9 cellular contexts compared by ENCODE assay signal in the genomic region with DNA sequence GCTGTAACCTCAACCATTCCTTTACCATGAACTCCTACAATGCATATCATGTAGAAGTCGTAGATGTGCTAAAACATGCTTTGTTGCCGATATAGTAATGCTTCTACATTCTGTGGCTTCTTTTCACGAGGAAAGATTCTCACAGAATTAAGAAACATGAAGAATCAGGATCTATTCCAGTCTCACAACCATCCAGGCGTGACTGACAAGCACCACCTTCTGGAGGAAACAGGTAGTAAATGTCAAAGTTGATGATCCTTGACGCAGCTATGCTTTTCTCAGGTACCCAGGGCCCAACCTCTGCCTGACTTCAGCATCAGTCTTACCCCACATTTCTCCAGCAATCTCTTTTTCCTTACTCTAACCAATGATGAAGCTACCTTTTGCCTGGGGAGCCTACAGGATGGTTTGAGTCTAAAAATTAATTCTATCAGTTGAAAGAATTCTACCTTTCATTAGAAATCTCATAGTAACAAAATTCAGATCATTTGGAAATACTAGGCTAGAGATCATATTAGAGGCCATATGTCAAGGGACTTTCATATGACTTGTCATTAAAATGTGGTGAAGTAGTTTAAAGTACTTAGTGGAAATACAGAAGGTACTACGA.
DNase-seq lines count a peak whose midpoint lies in the region; ATAC-seq and TF ChIP-seq lines count a peak whose summit lies in the region.
"Had no signal": no experiment of that assay in that cellular context is flagged by ENCODE, and none has a peak within 500 bp of the region (broad histone marks: within the 10 kb centered on the region; RNA-seq: fewer than 3 reads in every experiment).

No MANE protein-coding gene starts in this region.

- H3K36me3 ChIP-seq in Panc1 (ENCODE audit: control insufficient read depth, insufficient read depth, low read length) (no peaks in the 10 kb centered on the region), left ventricle myocardium inferior (no peaks in the 10 kb centered on the region)

- H3K4me3 ChIP-seq in Panc1 (ENCODE audit: low read depth in 2 of 2, low read length in 2 of 2): no peak overlapping the region
- H3K4me3 ChIP-seq in left ventricle myocardium inferior: no peak overlapping the region
- H3K4me3 ChIP-seq in lower leg skin (ENCODE audit: low read depth, poor library complexity, severe bottlenecking): no peak overlapping the region

- BruUV-seq in Panc1 (replicated peaks; lab: Mats Ljungman, UMichigan): no TSS peak

- intact Hi-C loops in Panc1 (cut with micrococcal nuclease; ENCODE audit: unreplicated experiment) (no loop called here), left ventricle myocardium inferior (cut with micrococcal nuclease) (no loop called here), lower leg skin (cut with DNase I; ENCODE audit: low total_unique reads) (no loop called here)

- 55 to 59% methylated on average over 6 of the region's 6 CpGs for WGBS in lower leg skin, 2 donors

- in situ Hi-C loops in Panc1 (cut with HindIII; ENCODE audit: low pct_unique_long_range_greater_than_20kb, low sequenced_read_pairs): no loop called here

- TF ChIP-seq CTCF in GM10248 (IDR thresholded peaks at IDR 0.05; ENCODE audit: control extremely low read depth, extremely low read depth, low read depth, missing control alignments): peak; percentile 32
- peak; percentile 70 for TF ChIP-seq CTCF in Panc1 (IDR thresholded peaks at IDR 0.05)
- TF ChIP-seq CTCF in left ventricle myocardium inferior (IDR thresholded peaks at IDR 0.05; ENCODE audit: borderline replicate concordance): peak; percentile 66
- TF ChIP-seq CTCF in lower leg skin (IDR thresholded peaks at IDR 0.05): no peak

- H3K9me3 ChIP-seq in Panc1 (ENCODE audit: control insufficient read depth, insufficient read depth, low read depth, low read length) (no peaks in the 10 kb centered on the region), left ventricle myocardium inferior (replicated peaks) (no peaks in the 10 kb centered on the region)

- no peak overlapping the region for H3K27ac ChIP-seq in Panc1 (ENCODE audit: low read length)
- H3K27ac ChIP-seq in left ventricle myocardium inferior (replicated peaks): no peak overlapping the region

- H3K27me3 ChIP-seq in Panc1 (ENCODE audit: control insufficient read depth, insufficient read depth, low read length) (no peaks in the 10 kb centered on the region), left ventricle myocardium inferior (ENCODE audit: low read depth) (no peaks in the 10 kb centered on the region)

- peak; percentile 11 for DNase-seq in GM10248 (ENCODE audit: extremely low spot score)
- peak; percentile 51 for DNase-seq in HEK293T (ENCODE audit: extremely low spot score)
- DNase-seq in Panc1 (ENCODE audit: low read depth, low spot score): no peak
- DNase-seq in left ventricle myocardium inferior: no peak
- DNase-seq in stimulated activated naive CD8-positive, alpha-beta T cell treated with anti-CD3 and anti-CD28 coated beads, Interleukin-15, Interleukin-2, amounts not matched to agents 100 U/mL and 50 U/mL, for 24 hours: no peak
- DNase-seq in central memory CD4-positive, alpha-beta T cell: no peak
- no peak for DNase-seq in lower leg skin (ENCODE audit: low spot score in 2 of 2)
- DNase-seq: naive B cell had no signal

- TF ChIP-seq POLR2A in lower leg skin (IDR thresholded peaks at IDR 0.05): no peak

- POLR2A ChIA-PET in GM10248 (lab: Yijun Ruan, JAX): no interaction called here
- POLR2A ChIA-PET in HEK293T (lab: Yijun Ruan, JAX): no interaction called here
- POLR2A ChIA-PET in Panc1 (lab: Charles Lee): no interaction called here

- ATAC-seq in Panc1 (peak; percentile 74; the same call in 1 of the 2 replicates), HG03135 (IDR thresholded peaks at IDR 0.05; ENCODE audit: unreplicated experiment) (no peak)
- no peak for ATAC-seq in stimulated activated naive CD8-positive, alpha-beta T cell treated with anti-CD3 and anti-CD28 coated beads, Interleukin-15, Interleukin-2, amounts not matched to agents 100 U/mL and 50 U/mL, for 24 hours

- H3K4me1 ChIP-seq in Panc1 (ENCODE audit: control insufficient read depth, insufficient read depth, low read length): no peaks in the 10 kb centered on the region
- H3K4me1 ChIP-seq in left ventricle myocardium inferior: peaks cover 15% of the 10 kb centered on the region

- CTCF ChIA-PET in GM10248 (lab: Yijun Ruan, JAX) (interaction anchor here (2.8 kb wide), 1 partner anchor 10 kb away, joined by 10 read pairs; no protein-coding TSS in a partner anchor), HEK293T (lab: Yijun Ruan, JAX) (interaction anchor here (0.6 kb wide), 1 partner anchor 438 kb away, joined by 4 read pairs; no protein-coding TSS in a partner anchor), Panc1 (lab: Charles Lee) (no interaction called here)

TF ChIP-seq in HEK293T, 16 proteins besides CTCF, POLR2A, EP300 and RAD21:
- no peak for TF ChIP-seq FOXA1 (IDR thresholded peaks at IDR 0.05)
- TF ChIP-seq, protein P1, sequence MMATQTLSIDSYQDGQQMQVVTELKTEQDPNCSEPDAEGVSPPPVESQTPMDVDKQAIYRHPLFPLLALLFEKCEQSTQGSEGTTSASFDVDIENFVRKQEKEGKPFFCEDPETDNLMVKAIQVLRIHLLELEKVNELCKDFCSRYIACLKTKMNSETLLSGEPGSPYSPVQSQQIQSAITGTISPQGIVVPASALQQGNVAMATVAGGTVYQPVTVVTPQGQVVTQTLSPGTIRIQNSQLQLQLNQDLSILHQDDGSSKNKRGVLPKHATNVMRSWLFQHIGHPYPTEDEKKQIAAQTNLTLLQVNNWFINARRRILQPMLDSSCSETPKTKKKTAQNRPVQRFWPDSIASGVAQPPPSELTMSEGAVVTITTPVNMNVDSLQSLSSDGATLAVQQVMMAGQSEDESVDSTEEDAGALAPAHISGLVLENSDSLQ (IDR thresholded peaks at IDR 0.05): peak; percentile 47; the same call in 1 of the 2 replicates
- TF ChIP-seq FOXM1 (IDR thresholded peaks at IDR 0.05; ENCODE audit: borderline replicate concordance): no peak
- TF ChIP-seq HDGF (IDR thresholded peaks at IDR 0.05; ENCODE audit: borderline replicate concordance): no peak
- TF ChIP-seq LEF1 (IDR thresholded peaks at IDR 0.05; ENCODE audit: borderline replicate concordance): no peak

Comparison
In these comparisons a context has a peak if more than half of its experiments do, and no peak if none do; other contexts are left out.
1. DNase-seq: peak in GM10248 (single experiment) and HEK293T (single experiment); none in Panc1 (single experiment), left ventricle myocardium inferior (single experiment), stimulated activated naive CD8-positive, alpha-beta T cell treated with anti-CD3 and anti-CD28 coated beads, Interleukin-15, Interleukin-2, amounts not matched to agents 100 U/mL and 50 U/mL, for 24 hours (single experiment), central memory CD4-positive, alpha-beta T cell (single experiment) and lower leg skin (0 of 2).
2. CTCF ChIP-seq: peak in GM10248 (single experiment), Panc1 (single experiment) and left ventricle myocardium inferior (single experiment); none in lower leg skin (0 of 3).